In genomic region chrX:84123585-84123984, GRCh38 we compare ENCODE assay signal across 25 cellular contexts.
"Had no signal": no experiment of that assay in that cellular context is flagged by ENCODE, and none has a peak within 500 bp of the region (broad histone marks: within the 10 kb centered on the region; RNA-seq: fewer than 3 reads in every experiment).

No MANE protein-coding gene starts in this region.

- H3K9me3 ChIP-seq: gastroesophageal sphincter, lower lobe of right lung, ovary, psoas muscle, sigmoid colon, stomach, thyroid gland had no signal

- DNase-seq: cerebellar nuclear complex; effector CD8-positive, alpha-beta T cell; endodermal cell; foreskin fibroblast; heart right ventricle; hippocampal formation; left ventricle myocardium superior; lower lobe of right lung; natural killer cell; occipital lobe; ovary; psoas muscle; right cardiac atrium; sigmoid colon; stimulated activated CD4-positive, alpha-beta T cell treated with anti-CD3 and anti-CD28 coated beads, Interleukin-2, amount 100 ng/mL, for 24 hours; stimulated activated CD4-positive, alpha-beta T cell treated with anti-CD3 and anti-CD28 coated beads, Interleukin-4, amount 100 ng/mL, for 24 hours; stimulated activated naive CD4-positive, alpha-beta T cell treated with Interleukin-2 at 50 U/mL for 16 hours; stomach; thyroid gland had no signal

- H3K4me1 ChIP-seq: gastroesophageal sphincter, heart right ventricle, lower lobe of right lung, psoas muscle, sigmoid colon, stomach, thyroid gland had no signal

- H3K9me3 Mint-ChIP-seq: dendritic cell treated with granulocyte-macrophage colony-stimulating factor and Interleukin-4, amounts not matched to agents 40 ng/mL and 50 ng/mL, for 4 days; type B pancreatic cell had no signal

- FAIRE-seq: islet of Langerhans had no signal

- ATAC-seq: gastroesophageal sphincter; heart right ventricle; left ventricle myocardium superior; lower lobe of right lung; natural killer cell; psoas muscle; right cardiac atrium; stimulated activated effector memory CD8-positive, alpha-beta T cell treated with anti-CD3 and anti-CD28 coated beads, Interleukin-12 subunit alpha, Interleukin-12 subunit beta, amount 100 ng/mL, for 72 hours had no signal

- H3K27me3 ChIP-seq: gastroesophageal sphincter, heart right ventricle, ovary, sigmoid colon, stomach, thyroid gland had no signal

- H3K4me1 Mint-ChIP-seq: endodermal cell; memory B cell; natural killer cell; stimulated activated effector memory CD8-positive, alpha-beta T cell treated with anti-CD3 and anti-CD28 coated beads, Interleukin-12 subunit alpha, Interleukin-12 subunit beta, amount 100 ng/mL, for 72 hours had no signal

- H3K27ac Mint-ChIP-seq: dendritic cell treated with granulocyte-macrophage colony-stimulating factor and Interleukin-4, amounts not matched to agents 40 ng/mL and 50 ng/mL, for 4 days; endodermal cell; memory B cell; natural killer cell; stimulated activated effector memory CD8-positive, alpha-beta T cell treated with anti-CD3 and anti-CD28 coated beads, Interleukin-12 subunit alpha, Interleukin-12 subunit beta, amount 100 ng/mL, for 72 hours; type B pancreatic cell had no signal

- H3K4me3 ChIP-seq: gastroesophageal sphincter, heart right ventricle, lower lobe of right lung, ovary, psoas muscle, sigmoid colon, stomach, thyroid gland had no signal

- H3K36me3 ChIP-seq: gastroesophageal sphincter, heart right ventricle, lower lobe of right lung, ovary, sigmoid colon, stomach, thyroid gland had no signal

- H3K4me3 Mint-ChIP-seq: dendritic cell treated with granulocyte-macrophage colony-stimulating factor and Interleukin-4, amounts not matched to agents 40 ng/mL and 50 ng/mL, for 4 days; endodermal cell; memory B cell; natural killer cell; stimulated activated effector memory CD8-positive, alpha-beta T cell treated with anti-CD3 and anti-CD28 coated beads, Interleukin-12 subunit alpha, Interleukin-12 subunit beta, amount 100 ng/mL, for 72 hours; type B pancreatic cell had no signal

- H3K27ac ChIP-seq: gastroesophageal sphincter, heart right ventricle, lower lobe of right lung, ovary, psoas muscle, sigmoid colon, stomach, thyroid gland had no signal

- H3K27me3 Mint-ChIP-seq: dendritic cell treated with granulocyte-macrophage colony-stimulating factor and Interleukin-4, amounts not matched to agents 40 ng/mL and 50 ng/mL, for 4 days; memory B cell; type B pancreatic cell had no signal

- H3K36me3 Mint-ChIP-seq: memory B cell; natural killer cell; stimulated activated effector memory CD8-positive, alpha-beta T cell treated with anti-CD3 and anti-CD28 coated beads, Interleukin-12 subunit alpha, Interleukin-12 subunit beta, amount 100 ng/mL, for 72 hours had no signal
